ENCODE assay signal across 10 cellular contexts in the genomic region with DNA sequence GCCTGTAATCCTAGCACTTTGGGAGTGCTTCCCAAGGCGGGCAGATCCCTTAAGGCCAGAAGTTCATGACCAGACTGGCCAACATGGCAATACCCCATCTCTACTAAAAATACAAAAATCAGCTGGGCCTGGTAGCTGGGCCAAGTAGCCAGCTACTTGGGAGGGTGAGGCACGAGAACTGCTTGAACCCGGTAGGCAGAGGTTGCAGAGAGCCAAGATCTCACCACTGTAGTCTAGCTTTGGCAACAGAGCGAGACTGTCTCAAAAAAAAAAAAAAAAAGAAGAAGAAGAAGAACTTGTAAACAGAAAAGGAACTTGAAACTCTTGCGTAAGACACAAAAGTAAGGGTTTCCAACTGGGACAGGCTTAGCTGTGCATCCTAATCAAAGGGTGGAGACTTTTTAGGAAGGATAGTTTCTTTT. TPM values are rescaled to one million over a fixed set of nuclear protein-coding genes. Genes with fewer than 3 reads are reported as not detected.
DNase-seq lines count a peak whose midpoint lies in the region; ATAC-seq, FAIRE-seq and TF ChIP-seq lines count a peak whose summit lies in the region.
"Had no signal": no experiment of that assay in that cellular context is flagged by ENCODE, and none has a peak within 500 bp of the region (broad histone marks: within the 10 kb centered on the region; RNA-seq: fewer than 3 reads in every experiment).

No MANE protein-coding gene starts in this region.

- CTCF ChIA-PET in Calu3 (lab: Charles Lee) = no interaction called here

- no TSS peak for BruUV-seq in Calu3 (replicated peaks; lab: Mats Ljungman, UMichigan)

- H3K27ac ChIP-seq in SK-N-MC = 0 out of 2 replicates have a peak overlapping the region, but pooled peaks have one; percentile 25

- no peak for FAIRE-seq in frontal cortex (lab: Jason Lieb, UNC)

- H3K9me3 ChIP-seq in SK-N-MC (ENCODE audit: low read depth, low read length) = no peaks in the 10 kb centered on the region

- no peaks in the 10 kb centered on the region for H3K27me3 Mint-ChIP-seq in stimulated activated naive B cell treated with anti-CD40 and anti-IgM and Interleukin-4, amounts not matched to agents 10 μg/mL and 1 μg/mL and 100 μg/mL, for 72 hours
- H3K27me3 Mint-ChIP-seq in Calu3 (ENCODE audit: unreplicated experiment) = no peaks in the 10 kb centered on the region

- H3K36me3 ChIP-seq in SK-N-MC (ENCODE audit: insufficient read depth, low read length) = no peaks in the 10 kb centered on the region

- H3K4me3 Mint-ChIP-seq in stimulated activated naive B cell treated with anti-CD40 and anti-IgM and Interleukin-4, amounts not matched to agents 10 μg/mL and 1 μg/mL and 100 μg/mL, for 72 hours = peak overlapping the region in 1 of 2 donors; percentile 51
- no peak overlapping the region for H3K4me3 Mint-ChIP-seq in Calu3 (ENCODE audit: low read depth, unreplicated experiment)

- intact Hi-C loops in left cardiac atrium (cut with DNase I) = no loop called here
- intact Hi-C loops in Calu3 (cut with micrococcal nuclease; ENCODE audit: unreplicated experiment) = no loop called here

- peak; percentile 47 for DNase-seq in SK-N-MC (ENCODE audit: low read depth, low spot score)
- DNase-seq in left cardiac atrium = no peak
- DNase-seq in stimulated activated naive B cell treated with anti-CD40 and anti-IgM and Interleukin-4, amounts not matched to agents 10 μg/mL and 1 μg/mL and 100 μg/mL, for 72 hours = no peak
- no peak for DNase-seq in Calu3
- DNase-seq in frontal cortex (ENCODE audit: low spot score in 2 of 2) = no peak
- DNase-seq in ecto neural progenitor cell (ENCODE audit: low spot score) = no peak
- no peak for DNase-seq in putamen (ENCODE audit: low spot score)
- DNase-seq: activated CD4-positive, CD25-positive, alpha-beta regulatory T cell treated with anti-CD3 and anti-CD28 coated beads, Interleukin-2, amount 50 U/mL, for 72 hours; KG1 had no signal

- no peaks in the 10 kb centered on the region for H3K36me3 Mint-ChIP-seq in stimulated activated naive B cell treated with anti-CD40 and anti-IgM and Interleukin-4, amounts not matched to agents 10 μg/mL and 1 μg/mL and 100 μg/mL, for 72 hours
- H3K36me3 Mint-ChIP-seq in Calu3 (ENCODE audit: insufficient read depth, unreplicated experiment) = no peaks in the 10 kb centered on the region

- H3K9ac ChIP-seq in SK-N-MC (ENCODE audit: insufficient read length) = no peak overlapping the region

- peaks cover 0 to 2% of the 10 kb centered on the region in 2 donors for H3K9me3 Mint-ChIP-seq in stimulated activated naive B cell treated with anti-CD40 and anti-IgM and Interleukin-4, amounts not matched to agents 10 μg/mL and 1 μg/mL and 100 μg/mL, for 72 hours
- peaks cover 3% of the 10 kb centered on the region for H3K9me3 Mint-ChIP-seq in Calu3 (ENCODE audit: low read depth, unreplicated experiment)

- peak overlapping the region; percentile 71 for H3K27ac Mint-ChIP-seq in stimulated activated naive B cell treated with anti-CD40 and anti-IgM and Interleukin-4, amounts not matched to agents 10 μg/mL and 1 μg/mL and 100 μg/mL, for 72 hours
- no peak overlapping the region for H3K27ac Mint-ChIP-seq in Calu3 (ENCODE audit: unreplicated experiment)

- ATAC-seq in GM21447 (IDR thresholded peaks at IDR 0.05; ENCODE audit: unreplicated experiment) = peak; percentile 41
- ATAC-seq in left cardiac atrium = peak; percentile 71 to 79
- peak; percentile 74 to 85 for ATAC-seq in stimulated activated naive B cell treated with anti-CD40 and anti-IgM and Interleukin-4, amounts not matched to agents 10 μg/mL and 1 μg/mL and 100 μg/mL, for 72 hours (replicated peaks)

- H3K4me3 ChIP-seq in SK-N-MC = no peak overlapping the region

- TF ChIP-seq CTCF in Calu3 (IDR thresholded peaks at IDR 0.05; ENCODE audit: unreplicated experiment) = no peak

- H3K4me1 Mint-ChIP-seq in stimulated activated naive B cell treated with anti-CD40 and anti-IgM and Interleukin-4, amounts not matched to agents 10 μg/mL and 1 μg/mL and 100 μg/mL, for 72 hours = peaks cover 14 to 32% of the 10 kb centered on the region in 2 donors
- H3K4me1 Mint-ChIP-seq in Calu3 (ENCODE audit: low read depth, unreplicated experiment) = peaks cover 13% of the 10 kb centered on the region

RNA-seq across cellular contexts. Expression of gene IFIT2, which starts 5.6 kb away (rescaled TPM):
- total RNA-seq in left cardiac atrium = 1 to 10 TPM; 3.5 to 4.6 TPM
- total RNA-seq in Calu3 (2022) = 40.8 and 139 TPM in 2 replicates
- total RNA-seq in frontal cortex = 3.3 TPM

RNA-seq across cellular contexts. Expression of gene IFIT3, which starts 31.6 kb away (rescaled TPM):
- 10 to 100 TPM in 1 of 2 donors, 1 to 10 TPM in 1; 8.6 to 19.9 TPM for total RNA-seq in left cardiac atrium
- 45.2 and 153 TPM in 2 replicates for total RNA-seq in Calu3 (2022)
- 6.5 TPM for total RNA-seq in frontal cortex

RNA-seq across cellular contexts. Expression of gene LIPA, which starts 44.7 kb away (rescaled TPM):
- total RNA-seq in left cardiac atrium = 10 to 100 TPM; 35.8 to 45.7 TPM
- total RNA-seq in Calu3 (2022) = 66.7 and 127 TPM in 2 replicates
- total RNA-seq in frontal cortex = 38.7 TPM
